In the genomic region with DNA sequence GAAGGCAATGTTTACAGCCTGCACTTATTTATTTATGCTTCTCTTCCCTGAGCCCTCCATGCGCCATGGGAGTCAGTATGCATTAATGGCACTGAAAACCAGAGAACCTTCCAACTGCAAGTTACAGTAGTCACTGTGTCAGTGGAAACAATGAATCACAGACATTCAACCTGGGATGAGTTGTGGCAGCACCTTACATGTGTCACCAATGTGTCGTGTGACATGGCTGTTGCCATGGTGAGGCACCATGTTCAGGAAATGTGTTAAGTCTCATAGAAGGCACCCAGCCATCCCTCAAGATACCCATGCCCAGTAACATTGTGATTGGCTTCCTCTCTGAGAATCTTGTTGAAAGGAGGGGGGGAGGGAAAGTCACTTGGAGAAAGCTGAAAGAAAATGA, we compare ENCODE assay signal across 12 cellular contexts.
DNase-seq lines count a peak whose midpoint lies in the region; ATAC-seq and TF ChIP-seq lines count a peak whose summit lies in the region.
"Had no signal": no experiment of that assay in that cellular context is flagged by ENCODE, and none has a peak within 500 bp of the region (broad histone marks: within the 10 kb centered on the region; RNA-seq: fewer than 3 reads in every experiment).

No MANE protein-coding gene starts in this region.

- H3K27me3 ChIP-seq in BE2C, result no peaks in the 10 kb centered on the region
- H3K27me3 ChIP-seq: right lobe of liver had no signal

- ATAC-seq in activated CD8-positive, alpha-beta T cell treated with anti-CD3 and anti-CD28 coated beads for 36 hours, result peak; percentile 96
- ATAC-seq: left ventricle myocardium superior, right lobe of liver had no signal

- peaks cover 43% of the 10 kb centered on the region for H3K36me3 Mint-ChIP-seq in activated CD8-positive, alpha-beta T cell treated with anti-CD3 and anti-CD28 coated beads for 36 hours (ENCODE audit: low read depth)

- peak overlapping the region; percentile 85 for H3K27ac Mint-ChIP-seq in activated CD8-positive, alpha-beta T cell treated with anti-CD3 and anti-CD28 coated beads for 36 hours

- CTCF ChIA-PET in activated CD8-positive, alpha-beta T cell treated with anti-CD3 and anti-CD28 coated beads for 36 hours (lab: Charles Lee), result interaction anchor here (1.4 to 1.7 kb wide), 3 partner anchors 16 to 36 kb away, joined by 3 to 4 read pairs (median 3); no protein-coding TSS in a partner anchor

- TF ChIP-seq CTCF in HFF-Myc (IDR thresholded peaks at IDR 0.05; ENCODE audit: low read depth, low read length, missing control alignments) (no peak), BE2C (IDR thresholded peaks at IDR 0.05; ENCODE audit: low read depth, low read length) (no peak)
- no peak for TF ChIP-seq CTCF in activated CD8-positive, alpha-beta T cell treated with anti-CD3 and anti-CD28 coated beads for 36 hours (IDR thresholded peaks at IDR 0.05)

- H3K4me1 ChIP-seq in BE2C, result no peaks in the 10 kb centered on the region
- H3K4me1 ChIP-seq: right lobe of liver had no signal

- intact Hi-C loops in activated CD8-positive, alpha-beta T cell treated with anti-CD3 and anti-CD28 coated beads for 36 hours (cut with micrococcal nuclease), result no loop called here

- DNase-seq in HFF-Myc (ENCODE audit: extremely low read depth, low read depth), result peak; percentile 15
- peak; percentile 91 for DNase-seq in activated CD8-positive, alpha-beta T cell treated with anti-CD3 and anti-CD28 coated beads for 36 hours
- peak; percentile 13 for DNase-seq in effector CD8-positive, alpha-beta T cell (lab: John Stamatoyannopoulos, UW)
- DNase-seq in stimulated activated CD4-positive, alpha-beta T cell treated with anti-CD3 and anti-CD28 coated beads, Interleukin-2, amount 100 ng/mL, for 48 hours, result peak; percentile 59 to 60
- no peak for DNase-seq in NCI-H748 (lab: John Stamatoyannopoulos, UW; ENCODE audit: unreplicated experiment)
- no peak for DNase-seq in ACHN
- DNase-seq in NCI-H2227 treated with DMSO at 0.1 percent for 48 hours (lab: John Stamatoyannopoulos, UW), result no peak
- no peak for DNase-seq in BE2C
- DNase-seq: Calu3, KBM-7, left ventricle myocardium superior, right lobe of liver had no signal

- H3K9me3 ChIP-seq in BE2C, result no peaks in the 10 kb centered on the region
- H3K9me3 ChIP-seq: right lobe of liver had no signal

- peak overlapping the region; percentile 18 for H3K4me3 Mint-ChIP-seq in activated CD8-positive, alpha-beta T cell treated with anti-CD3 and anti-CD28 coated beads for 36 hours

- H3K4me3 ChIP-seq in HFF-Myc (replicated peaks; ENCODE audit: low read depth, low read length), result no peak overlapping the region
- no peak overlapping the region for H3K4me3 ChIP-seq in BE2C (ENCODE audit: low read depth, low read length)
- H3K4me3 ChIP-seq: right lobe of liver had no signal

- H3K4me1 Mint-ChIP-seq in activated CD8-positive, alpha-beta T cell treated with anti-CD3 and anti-CD28 coated beads for 36 hours (ENCODE audit: low read depth), result peaks cover 82% of the 10 kb centered on the region

- POLR2A ChIA-PET in activated CD8-positive, alpha-beta T cell treated with anti-CD3 and anti-CD28 coated beads for 36 hours (lab: Charles Lee), result interaction anchor here (0.7 to 3.3 kb wide), 6 partner anchors 10 to 104 kb away, joined by 3 to 11 read pairs (median 4); partner anchors contain the start of gene FOXP1

- no peaks in the 10 kb centered on the region for H3K36me3 ChIP-seq in BE2C
- H3K36me3 ChIP-seq: right lobe of liver had no signal

- in situ Hi-C loops in ACHN (cut with HindIII; ENCODE audit: low pct_ligation_motif_present, low pct_unique_long_range_greater_than_20kb, low sequenced_read_pairs), result no loop called here

- H3K9me3 Mint-ChIP-seq in activated CD8-positive, alpha-beta T cell treated with anti-CD3 and anti-CD28 coated beads for 36 hours, result peaks cover 15% of the 10 kb centered on the region

- H3K27me3 Mint-ChIP-seq in activated CD8-positive, alpha-beta T cell treated with anti-CD3 and anti-CD28 coated beads for 36 hours, result no peaks in the 10 kb centered on the region

Comparison
In these comparisons a context has a peak if more than half of its experiments do, and no peak if none do; other contexts are left out.
1. DNase-seq: peak in HFF-Myc (single experiment), activated CD8-positive, alpha-beta T cell treated with anti-CD3 and anti-CD28 coated beads for 36 hours (single experiment), effector CD8-positive, alpha-beta T cell (single experiment) and stimulated activated CD4-positive, alpha-beta T cell treated with anti-CD3 and anti-CD28 coated beads, Interleukin-2, amount 100 ng/mL, for 48 hours (2 of 2); none in NCI-H748 (single experiment), ACHN (single experiment), NCI-H2227 treated with DMSO at 0.1 percent for 48 hours (single experiment) and BE2C (single experiment).